1 cellular context compared by ENCODE assay signal in genomic region chr1:207873055-207873890, GRCh38.
TF ChIP-seq lines count a peak whose summit lies in the region.

No MANE protein-coding gene starts in this region.

TF ChIP-seq in K562, 482 proteins besides CTCF, POLR2A, EP300 and RAD21 (continued from another document and continues in another):
- TF ChIP-seq ZNF609 (CRISPR knock-in tag; IDR thresholded peaks at IDR 0.05; ENCODE audit: borderline replicate concordance) (no peak), ELF2 (CRISPR knock-in tag; IDR thresholded peaks at IDR 0.05) (peak; percentile 57; the same call in 1 of the 2 replicates), RNF2 (IDR thresholded peaks at IDR 0.05) (no peak), RUNX1 (IDR thresholded peaks at IDR 0.05; ENCODE audit: low read depth) (no peak), ZBTB17 (CRISPR knock-in tag; IDR thresholded peaks at IDR 0.05) (peak; percentile 77), USF1 (CRISPR knock-in tag; IDR thresholded peaks at IDR 0.05) (no peak), FOXK2 (conservative IDR thresholded peaks at IDR 0.05 in 1 of 2, IDR thresholded peaks at IDR 0.05 in 1 of 2; ENCODE audit: low read depth in 2 of 2) (no peak), RBBP5 (IDR thresholded peaks at IDR 0.05; ENCODE audit: borderline replicate concordance, insufficient read depth, low read length, poor library complexity, severe bottlenecking) (peak; percentile 55), ZNF398 (CRISPR knock-in tag; IDR thresholded peaks at IDR 0.05) (no peak), HMGXB4 (CRISPR knock-in tag; IDR thresholded peaks at IDR 0.05) (no peak), TRIM24 (IDR thresholded peaks at IDR 0.05) (peak; percentile 51 to 66; a peak in 2 of 4 replicates), SMC3 (conservative IDR thresholded peaks at IDR 0.05; ENCODE audit: insufficient read depth, low read depth, low read length) (no peak), ZNF354B (CRISPR knock-in tag; IDR thresholded peaks at IDR 0.05) (no peak), PBX2 (CRISPR knock-in tag; IDR thresholded peaks at IDR 0.05; ENCODE audit: low read depth) (no peak), PBX2 (tag; conservative IDR thresholded peaks at IDR 0.05; ENCODE audit: low read depth) (peak; percentile 48; the same call in 1 of the 2 replicates), PATZ1 (CRISPR knock-in tag; IDR thresholded peaks at IDR 0.05; ENCODE audit: borderline replicate concordance) (no peak), RCOR1 (IDR thresholded peaks at IDR 0.05; ENCODE audit: borderline replicate concordance in 1 of 2, low read depth in 2 of 2, low read length in 2 of 2) (peak in 1 of 2 experiments; percentile 65; a peak in 3 of 4 replicates), SRSF9 (IDR thresholded peaks at IDR 0.05; ENCODE audit: borderline replicate concordance, low read depth, low read length) (no peak), ARID1B (IDR thresholded peaks at IDR 0.05) (peak; percentile 85), TRIM28 (IDR thresholded peaks at IDR 0.05) (no peak), HNRNPLL (IDR thresholded peaks at IDR 0.05; ENCODE audit: low read depth, low read length, poor library complexity, severe bottlenecking) (no peak), ZBTB34 (CRISPR knock-in tag; IDR thresholded peaks at IDR 0.05) (no peak), ZNF589 (CRISPR knock-in tag; IDR thresholded peaks at IDR 0.05; ENCODE audit: low read depth) (peak; percentile 82; the same call in 1 of the 2 replicates), GTF2A2 (tag; IDR thresholded peaks at IDR 0.05) (no peak), RBM22 (IDR thresholded peaks at IDR 0.05; ENCODE audit: low read depth, low read length, poor library complexity, severe bottlenecking) (no peak), ZNF77 (CRISPR knock-in tag; IDR thresholded peaks at IDR 0.05) (no peak), GATA2 (CRISPR knock-in tag; IDR thresholded peaks at IDR 0.05) (peak; percentile 62; the same call in 1 of the 2 replicates), ZBTB43 (CRISPR knock-in tag; IDR thresholded peaks at IDR 0.05) (no peak), CAMTA2 (CRISPR knock-in tag; conservative IDR thresholded peaks at IDR 0.05) (no peak), MBD1 (CRISPR knock-in tag; IDR thresholded peaks at IDR 0.05) (no peak), DACH1 (IDR thresholded peaks at IDR 0.05; ENCODE audit: partially characterized antibody) (peak; percentile 85), TFAM (CRISPR knock-in tag; conservative IDR thresholded peaks at IDR 0.05) (no peak), EGR1 (conservative IDR thresholded peaks at IDR 0.05) (no peak), ZNF586 (CRISPR knock-in tag; conservative IDR thresholded peaks at IDR 0.05) (no peak), ZNF280B (CRISPR knock-in tag; IDR thresholded peaks at IDR 0.05) (no peak), FOXJ2 (tag; IDR thresholded peaks at IDR 0.05) (0 out of 2 replicates have a peak, but pooled peaks have one; percentile 22), SOX6 (IDR thresholded peaks at IDR 0.05) (peak; percentile 82; the same call in 1 of the 2 replicates), HMGN3 (IDR thresholded peaks at IDR 0.05; ENCODE audit: borderline replicate concordance, extremely low read depth, insufficient read length, low read depth, low read length) (no peak), SMARCA4 (IDR thresholded peaks at IDR 0.05) (peak; percentile 67), ZC3H8 (IDR thresholded peaks at IDR 0.05) (no peak)
